19 cellular contexts compared by ENCODE assay signal in genomic region chr17:1737531-1738291, GRCh38. TPM values are rescaled to one million over a fixed set of nuclear protein-coding genes. Genes with fewer than 3 reads are reported as not detected.
DNase-seq lines count a peak whose midpoint lies in the region; TF ChIP-seq lines count a peak whose summit lies in the region.
"Had no signal": no experiment of that assay in that cellular context is flagged by ENCODE, and none has a peak within 500 bp of the region (broad histone marks: within the 10 kb centered on the region; RNA-seq: fewer than 3 reads in every experiment).

No MANE protein-coding gene starts in this region.

- H4K20me1 ChIP-seq in Karpas-422 (ENCODE audit: insufficient read depth, low read depth, low read length), result peaks cover 3% of the 10 kb centered on the region; the same call in 1 of the 2 replicates

- H3K4me3 ChIP-seq in Karpas-422 (ENCODE audit: low read length), result no peak overlapping the region
- no peak overlapping the region for H3K4me3 ChIP-seq in effector memory CD4-positive, alpha-beta T cell (ENCODE audit: insufficient read depth, low read depth, low read length, poor library complexity, severe bottlenecking)
- no peak overlapping the region for H3K4me3 ChIP-seq in ovary

- H3K27ac ChIP-seq in Karpas-422 (ENCODE audit: low read length) (no peak overlapping the region), ovary (peak overlapping the region; percentile 70 to 73)
- peak overlapping the region; percentile 33 for H3K27ac ChIP-seq in effector memory CD4-positive, alpha-beta T cell (ENCODE audit: insufficient read depth, low read length, poor library complexity, severe bottlenecking)
- H3K27ac ChIP-seq: epithelial cell of prostate had no signal

- no peaks in the 10 kb centered on the region for H3K9me2 ChIP-seq in Karpas-422 (replicated peaks; ENCODE audit: insufficient read depth, low read length)

- intact Hi-C loops in ovary (cut with DNase I), result no loop called here
- intact Hi-C loops in MCF 10A (cut with micrococcal nuclease), result no loop called here

- 82 to 88% (median 83%) methylated on average over 21 of the region's 21 CpGs for WGBS in ovary, 3 donors

- no peak overlapping the region for H3K4me2 ChIP-seq in Karpas-422 (ENCODE audit: low read depth, low read length, poor library complexity, severe bottlenecking)

- H3K27me3 ChIP-seq in Karpas-422 (ENCODE audit: low read length) (no peaks in the 10 kb centered on the region), ovary (no peaks in the 10 kb centered on the region)
- H3K27me3 ChIP-seq in effector memory CD4-positive, alpha-beta T cell (replicated peaks; ENCODE audit: control insufficient read depth, insufficient read depth, low read length, poor library complexity, severe bottlenecking), result no peaks in the 10 kb centered on the region
- H3K27me3 ChIP-seq: BE2C had no signal

- no peak overlapping the region for H3K9ac ChIP-seq in Karpas-422 (ENCODE audit: low read length)

- H3K9me3 Mint-ChIP-seq in MCF 10A (ENCODE audit: unreplicated experiment), result no peaks in the 10 kb centered on the region
- H3K9me3 Mint-ChIP-seq: activated naive CD4-positive, alpha-beta T cell treated with anti-CD3 and anti-CD28 coated beads, Interleukin-2, amount 50 U/mL, for 72 hours; naive B cell had no signal

- no peak overlapping the region for H2AFZ ChIP-seq in Karpas-422 (ENCODE audit: low read length)

- no peaks in the 10 kb centered on the region for H3K9me3 ChIP-seq in Karpas-422 (ENCODE audit: low read length)
- H3K9me3 ChIP-seq in effector memory CD4-positive, alpha-beta T cell (ENCODE audit: control insufficient read depth, low read length), result no peaks in the 10 kb centered on the region
- no peaks in the 10 kb centered on the region for H3K9me3 ChIP-seq in ovary
- H3K9me3 ChIP-seq: BE2C had no signal

- no peak for TF ChIP-seq POLR2A in ovary (IDR thresholded peaks at IDR 0.05)

- BruUV-seq in MCF 10A (replicated peaks; lab: Mats Ljungman, UMichigan), result no TSS peak

- H3K4me3 Mint-ChIP-seq in MCF 10A (ENCODE audit: unreplicated experiment), result no peak overlapping the region
- H3K4me3 Mint-ChIP-seq: H9 had no signal

- no peaks in the 10 kb centered on the region for H3K4me1 Mint-ChIP-seq in MCF 10A (ENCODE audit: insufficient read depth, unreplicated experiment)

- TF ChIP-seq CTCF in ovary (IDR thresholded peaks at IDR 0.05) (no peak), MCF 10A (IDR thresholded peaks at IDR 0.05; ENCODE audit: unreplicated experiment) (no peak)

- no peaks in the 10 kb centered on the region for H3K79me2 ChIP-seq in Karpas-422 (ENCODE audit: low read length)

- POLR2A ChIA-PET in MCF 10A (lab: Yijun Ruan, JAX), result interaction anchor here (0.5 to 1.3 kb wide), 7 partner anchors 10 to 77 kb away, joined by 3 to 4 read pairs (median 3); no protein-coding TSS in a partner anchor

- DNase-seq in Karpas-422 (peak; percentile 38), ovary (peak in 4 of 5 donors; percentile 30 to 65 (median 46)), HuH-7 (ENCODE audit: low spot score) (no peak), HK-2 (ENCODE audit: unreplicated experiment) (no peak), MCF 10A (ENCODE audit: unreplicated experiment) (no peak)
- no peak for DNase-seq in effector memory CD4-positive, alpha-beta T cell
- DNase-seq: activated CD4-positive, CD25-positive, alpha-beta regulatory T cell; BE2C; cerebellar nuclear complex; DMS79 treated with DMSO at 0.1 percent for 48 hours; H9; KG1; kidney glomerular epithelial cell; naive B cell; NCI-H1436 treated with DMSO at 0.1 percent for 48 hours; stimulated activated CD4-positive, alpha-beta T cell treated with anti-CD3 and anti-CD28 coated beads, Interleukin-2, amount 100 ng/mL, for 48 hours had no signal

- H3K4me1 ChIP-seq in Karpas-422 (ENCODE audit: low read length) (peaks cover 43% of the 10 kb centered on the region), ovary (ENCODE audit: insufficient read depth) (peaks cover 25% of the 10 kb centered on the region)
- H3K4me1 ChIP-seq in effector memory CD4-positive, alpha-beta T cell (ENCODE audit: control insufficient read depth, insufficient read depth, low read length, poor library complexity, severe bottlenecking), result no peaks in the 10 kb centered on the region
- H3K4me1 ChIP-seq: BE2C had no signal

- no peaks in the 10 kb centered on the region for H3K27me3 Mint-ChIP-seq in MCF 10A (ENCODE audit: insufficient read depth, unreplicated experiment)
- H3K27me3 Mint-ChIP-seq: naive B cell had no signal

- H3K36me3 Mint-ChIP-seq in MCF 10A (ENCODE audit: insufficient read depth, unreplicated experiment), result peaks cover 40% of the 10 kb centered on the region
- H3K36me3 Mint-ChIP-seq: activated naive CD4-positive, alpha-beta T cell treated with anti-CD3 and anti-CD28 coated beads, Interleukin-2, amount 50 U/mL, for 72 hours had no signal

- CTCF ChIA-PET in MCF 10A (lab: Yijun Ruan, JAX), result no interaction called here

- no peak for TF ChIP-seq EP300 in ovary (IDR thresholded peaks at IDR 0.05)

- no peak overlapping the region for H3K27ac Mint-ChIP-seq in MCF 10A (ENCODE audit: low read depth, unreplicated experiment)

- no peaks in the 10 kb centered on the region; the same call in 1 of the 2 replicates for H3K36me3 ChIP-seq in Karpas-422 (ENCODE audit: insufficient read depth, low read length)
- peaks cover 30% of the 10 kb centered on the region for H3K36me3 ChIP-seq in effector memory CD4-positive, alpha-beta T cell (ENCODE audit: control insufficient read depth, insufficient read depth, low read length)
- no peaks in the 10 kb centered on the region for H3K36me3 ChIP-seq in ovary
- H3K36me3 ChIP-seq: BE2C had no signal

RNA-seq across cellular contexts. Expression of gene SERPINF2, which starts 5.0 kb away (rescaled TPM):
- 0.19 and 0.32 TPM in 2 replicates for total RNA-seq in Karpas-422 (2014; rRNA removed; shearing (Covaris generic); ENCODE audit: low replicate concordance)
- total RNA-seq in ovary, result 10 to 100 TPM in 3 of 7 donors, 1 to 10 TPM in 4; 2.6 to 45.2 (median 4.5) TPM
- polyA plus RNA-seq in ovary, result 1 to 10 TPM; 1.7 to 9.4 TPM
- total RNA-seq in MCF 10A (2022), result 0.56 and 0.66 TPM in 2 replicates
- total RNA-seq: NCI-H460 had no signal

RNA-seq across cellular contexts. Expression of gene WDR81, which starts 13.2 kb away (rescaled TPM):
- total RNA-seq in Karpas-422 (2014; rRNA removed; shearing (Covaris generic); ENCODE audit: low replicate concordance), result 11.7 and 28.9 TPM in 2 replicates
- total RNA-seq in ovary (10 to 100 TPM; 26.7 to 59.4 (median 36.2) TPM), MCF 10A (2022) (17.4 and 19.4 TPM in 2 replicates)
- polyA plus RNA-seq in ovary, result 10 to 100 TPM in 1 of 2 donors, 1 to 10 TPM in 1; 1.3 to 41.0 TPM

RNA-seq across cellular contexts. Expression of gene SERPINF1, which starts 24.1 kb away (rescaled TPM):
- 45.5 and 62.2 TPM in 2 replicates for total RNA-seq in Karpas-422 (2014; rRNA removed; shearing (Covaris generic); ENCODE audit: low replicate concordance)
- total RNA-seq in ovary, result 100 to 1,000 TPM; 342 to 965 (median 417) TPM
- 100 to 1,000 TPM; 439 to 670 TPM for polyA plus RNA-seq in ovary
- 1.8 TPM in 1 of 2 replicates, not detected in the other for total RNA-seq in MCF 10A (2022)
- total RNA-seq: NCI-H460 had no signal

RNA-seq across cellular contexts. Expression of gene TLCD2, which starts 27.5 kb away (rescaled TPM):
- total RNA-seq in Karpas-422 (2014; rRNA removed; shearing (Covaris generic); ENCODE audit: low replicate concordance), result not detected in 2 replicates
- total RNA-seq in ovary, result 1 to 10 TPM; 1.5 to 9.1 (median 5.6) TPM
- 1 to 10 TPM; 2.0 to 5.7 TPM for polyA plus RNA-seq in ovary
- 2.5 and 4.0 TPM in 2 replicates for total RNA-seq in MCF 10A (2022)

RNA-seq across cellular contexts. Expression of gene PRPF8, which starts 53.0 kb away (rescaled TPM):
- 105 and 130 TPM in 2 replicates for total RNA-seq in Karpas-422 (2014; rRNA removed; shearing (Covaris generic); ENCODE audit: low replicate concordance)
- total RNA-seq in ovary, result 100 to 1,000 TPM; 146 to 379 (median 290) TPM
- 100 to 1,000 TPM; 150 to 186 TPM for polyA plus RNA-seq in ovary
- total RNA-seq in MCF 10A (2022), result 239 and 261 TPM in 2 replicates

Comparison
In these comparisons a context has a peak if more than half of its experiments do, and no peak if none do; other contexts are left out.
1. DNase-seq: peak in Karpas-422 (single experiment) and ovary (4 of 5); none in effector memory CD4-positive, alpha-beta T cell (0 of 3), HuH-7 (single experiment), HK-2 (single experiment) and MCF 10A (single experiment).
2. RNA of gene SERPINF1, which starts 24.1 kb away (total RNA-seq): 342 to 965 TPM in ovary and 45.5 to 62.2 TPM in Karpas-422; 1.8 TPM in MCF 10A; every median in the first group is over 10 times any median in the second.